2 cellular contexts compared by ENCODE assay signal in the genomic region with DNA sequence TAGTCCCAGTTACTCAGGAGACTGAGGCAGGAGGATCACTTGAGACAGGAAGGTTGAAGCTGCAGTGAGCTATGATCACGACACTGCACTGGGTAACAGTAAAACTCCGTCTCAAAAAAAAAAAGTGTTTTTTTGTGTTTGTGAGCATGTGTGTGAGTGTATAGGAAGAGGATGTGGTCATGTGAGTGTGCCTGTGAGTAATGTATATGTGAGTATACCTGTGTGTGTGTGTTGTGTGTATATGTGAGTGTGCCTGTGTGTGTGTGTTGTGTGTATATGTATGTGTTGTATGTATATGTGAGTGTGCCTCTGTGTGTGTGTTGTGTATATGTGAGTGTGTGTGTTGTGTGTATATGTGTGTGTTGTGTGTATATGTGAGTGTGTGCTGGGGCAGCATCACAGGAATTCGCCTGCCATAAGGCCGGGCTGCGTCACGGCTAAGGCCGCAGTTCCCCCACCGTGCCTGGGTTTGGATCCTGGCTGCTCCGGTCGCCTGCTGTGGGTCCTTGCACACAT.
TF ChIP-seq lines count a peak whose summit lies in the region.

No MANE protein-coding gene starts in this region.

TF ChIP-seq in K562, 482 proteins besides CTCF, POLR2A, EP300 and RAD21:
- TF ChIP-seq, protein P1, sequence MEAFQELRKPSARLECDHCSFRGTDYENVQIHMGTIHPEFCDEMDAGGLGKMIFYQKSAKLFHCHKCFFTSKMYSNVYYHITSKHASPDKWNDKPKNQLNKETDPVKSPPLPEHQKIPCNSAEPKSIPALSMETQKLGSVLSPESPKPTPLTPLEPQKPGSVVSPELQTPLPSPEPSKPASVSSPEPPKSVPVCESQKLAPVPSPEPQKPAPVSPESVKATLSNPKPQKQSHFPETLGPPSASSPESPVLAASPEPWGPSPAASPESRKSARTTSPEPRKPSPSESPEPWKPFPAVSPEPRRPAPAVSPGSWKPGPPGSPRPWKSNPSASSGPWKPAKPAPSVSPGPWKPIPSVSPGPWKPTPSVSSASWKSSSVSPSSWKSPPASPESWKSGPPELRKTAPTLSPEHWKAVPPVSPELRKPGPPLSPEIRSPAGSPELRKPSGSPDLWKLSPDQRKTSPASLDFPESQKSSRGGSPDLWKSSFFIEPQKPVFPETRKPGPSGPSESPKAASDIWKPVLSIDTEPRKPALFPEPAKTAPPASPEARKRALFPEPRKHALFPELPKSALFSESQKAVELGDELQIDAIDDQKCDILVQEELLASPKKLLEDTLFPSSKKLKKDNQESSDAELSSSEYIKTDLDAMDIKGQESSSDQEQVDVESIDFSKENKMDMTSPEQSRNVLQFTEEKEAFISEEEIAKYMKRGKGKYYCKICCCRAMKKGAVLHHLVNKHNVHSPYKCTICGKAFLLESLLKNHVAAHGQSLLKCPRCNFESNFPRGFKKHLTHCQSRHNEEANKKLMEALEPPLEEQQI (IDR thresholded peaks at IDR 0.05) = no peak
- TF ChIP-seq POLR2AphosphoS5 (IDR thresholded peaks at IDR 0.05; ENCODE audit: control insufficient read depth, insufficient read depth, low read depth, low read length) (no peak), ZNF124 (CRISPR knock-in tag; IDR thresholded peaks at IDR 0.05) (no peak), ZNF311 (CRISPR knock-in tag; IDR thresholded peaks at IDR 0.05) (no peak), NR3C1 (CRISPR knock-in tag; IDR thresholded peaks at IDR 0.05) (no peak), PCBP2 (IDR thresholded peaks at IDR 0.05; ENCODE audit: low read depth, low read length, poor library complexity, severe bottlenecking) (no peak), LARP7 (IDR thresholded peaks at IDR 0.05) (no peak), NCOR1 (IDR thresholded peaks at IDR 0.05) (no peak), DDX20 (tag; IDR thresholded peaks at IDR 0.05; ENCODE audit: low read depth) (no peak), POLR2B (IDR thresholded peaks at IDR 0.05; ENCODE audit: low read depth, partially characterized antibody) (no peak), SOX6 (IDR thresholded peaks at IDR 0.05) (no peak), MTA1 (IDR thresholded peaks at IDR 0.05; ENCODE audit: borderline replicate concordance) (no peak)
- TF ChIP-seq, protein P2, sequence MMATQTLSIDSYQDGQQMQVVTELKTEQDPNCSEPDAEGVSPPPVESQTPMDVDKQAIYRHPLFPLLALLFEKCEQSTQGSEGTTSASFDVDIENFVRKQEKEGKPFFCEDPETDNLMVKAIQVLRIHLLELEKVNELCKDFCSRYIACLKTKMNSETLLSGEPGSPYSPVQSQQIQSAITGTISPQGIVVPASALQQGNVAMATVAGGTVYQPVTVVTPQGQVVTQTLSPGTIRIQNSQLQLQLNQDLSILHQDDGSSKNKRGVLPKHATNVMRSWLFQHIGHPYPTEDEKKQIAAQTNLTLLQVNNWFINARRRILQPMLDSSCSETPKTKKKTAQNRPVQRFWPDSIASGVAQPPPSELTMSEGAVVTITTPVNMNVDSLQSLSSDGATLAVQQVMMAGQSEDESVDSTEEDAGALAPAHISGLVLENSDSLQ (IDR thresholded peaks at IDR 0.05) = no peak
- TF ChIP-seq, protein P3, sequence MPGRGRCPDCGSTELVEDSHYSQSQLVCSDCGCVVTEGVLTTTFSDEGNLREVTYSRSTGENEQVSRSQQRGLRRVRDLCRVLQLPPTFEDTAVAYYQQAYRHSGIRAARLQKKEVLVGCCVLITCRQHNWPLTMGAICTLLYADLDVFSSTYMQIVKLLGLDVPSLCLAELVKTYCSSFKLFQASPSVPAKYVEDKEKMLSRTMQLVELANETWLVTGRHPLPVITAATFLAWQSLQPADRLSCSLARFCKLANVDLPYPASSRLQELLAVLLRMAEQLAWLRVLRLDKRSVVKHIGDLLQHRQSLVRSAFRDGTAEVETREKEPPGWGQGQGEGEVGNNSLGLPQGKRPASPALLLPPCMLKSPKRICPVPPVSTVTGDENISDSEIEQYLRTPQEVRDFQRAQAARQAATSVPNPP (IDR thresholded peaks at IDR 0.05; ENCODE audit: borderline replicate concordance, insufficient read depth, insufficient read length) = no peak

TF ChIP-seq in SK-N-SH, 30 proteins besides CTCF, POLR2A, EP300 and RAD21:
- TF ChIP-seq JUND (IDR thresholded peaks at IDR 0.05) (no peak), FOXJ3 (CRISPR knock-in tag; IDR thresholded peaks at IDR 0.05) (no peak), MXI1 (IDR thresholded peaks at IDR 0.05; ENCODE audit: low read depth, low read length) (no peak), SMC3 (IDR thresholded peaks at IDR 0.05; ENCODE audit: low read depth, low read length) (no peak), NFIC (IDR thresholded peaks at IDR 0.05; ENCODE audit: borderline replicate concordance) (no peak), EZH2phosphoT487 (IDR thresholded peaks at IDR 0.05; ENCODE audit: borderline replicate concordance, low read depth) (no peak), SIN3A (IDR thresholded peaks at IDR 0.05; ENCODE audit: borderline replicate concordance, low read depth, low read length) (no peak), NRF1 (IDR thresholded peaks at IDR 0.05; ENCODE audit: low read depth, low read length) (no peak), RFX5 (IDR thresholded peaks at IDR 0.05; ENCODE audit: low read length) (no peak)
- TF ChIP-seq, protein P4, sequence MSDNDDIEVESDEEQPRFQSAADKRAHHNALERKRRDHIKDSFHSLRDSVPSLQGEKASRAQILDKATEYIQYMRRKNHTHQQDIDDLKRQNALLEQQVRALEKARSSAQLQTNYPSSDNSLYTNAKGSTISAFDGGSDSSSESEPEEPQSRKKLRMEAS (IDR thresholded peaks at IDR 0.05; ENCODE audit: low read depth) = no peak
- TF ChIP-seq, protein P5, sequence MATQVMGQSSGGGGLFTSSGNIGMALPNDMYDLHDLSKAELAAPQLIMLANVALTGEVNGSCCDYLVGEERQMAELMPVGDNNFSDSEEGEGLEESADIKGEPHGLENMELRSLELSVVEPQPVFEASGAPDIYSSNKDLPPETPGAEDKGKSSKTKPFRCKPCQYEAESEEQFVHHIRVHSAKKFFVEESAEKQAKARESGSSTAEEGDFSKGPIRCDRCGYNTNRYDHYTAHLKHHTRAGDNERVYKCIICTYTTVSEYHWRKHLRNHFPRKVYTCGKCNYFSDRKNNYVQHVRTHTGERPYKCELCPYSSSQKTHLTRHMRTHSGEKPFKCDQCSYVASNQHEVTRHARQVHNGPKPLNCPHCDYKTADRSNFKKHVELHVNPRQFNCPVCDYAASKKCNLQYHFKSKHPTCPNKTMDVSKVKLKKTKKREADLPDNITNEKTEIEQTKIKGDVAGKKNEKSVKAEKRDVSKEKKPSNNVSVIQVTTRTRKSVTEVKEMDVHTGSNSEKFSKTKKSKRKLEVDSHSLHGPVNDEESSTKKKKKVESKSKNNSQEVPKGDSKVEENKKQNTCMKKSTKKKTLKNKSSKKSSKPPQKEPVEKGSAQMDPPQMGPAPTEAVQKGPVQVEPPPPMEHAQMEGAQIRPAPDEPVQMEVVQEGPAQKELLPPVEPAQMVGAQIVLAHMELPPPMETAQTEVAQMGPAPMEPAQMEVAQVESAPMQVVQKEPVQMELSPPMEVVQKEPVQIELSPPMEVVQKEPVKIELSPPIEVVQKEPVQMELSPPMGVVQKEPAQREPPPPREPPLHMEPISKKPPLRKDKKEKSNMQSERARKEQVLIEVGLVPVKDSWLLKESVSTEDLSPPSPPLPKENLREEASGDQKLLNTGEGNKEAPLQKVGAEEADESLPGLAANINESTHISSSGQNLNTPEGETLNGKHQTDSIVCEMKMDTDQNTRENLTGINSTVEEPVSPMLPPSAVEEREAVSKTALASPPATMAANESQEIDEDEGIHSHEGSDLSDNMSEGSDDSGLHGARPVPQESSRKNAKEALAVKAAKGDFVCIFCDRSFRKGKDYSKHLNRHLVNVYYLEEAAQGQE (IDR thresholded peaks at IDR 0.05; ENCODE audit: low read depth, low read length) = no peak
- TF ChIP-seq, protein P6, sequence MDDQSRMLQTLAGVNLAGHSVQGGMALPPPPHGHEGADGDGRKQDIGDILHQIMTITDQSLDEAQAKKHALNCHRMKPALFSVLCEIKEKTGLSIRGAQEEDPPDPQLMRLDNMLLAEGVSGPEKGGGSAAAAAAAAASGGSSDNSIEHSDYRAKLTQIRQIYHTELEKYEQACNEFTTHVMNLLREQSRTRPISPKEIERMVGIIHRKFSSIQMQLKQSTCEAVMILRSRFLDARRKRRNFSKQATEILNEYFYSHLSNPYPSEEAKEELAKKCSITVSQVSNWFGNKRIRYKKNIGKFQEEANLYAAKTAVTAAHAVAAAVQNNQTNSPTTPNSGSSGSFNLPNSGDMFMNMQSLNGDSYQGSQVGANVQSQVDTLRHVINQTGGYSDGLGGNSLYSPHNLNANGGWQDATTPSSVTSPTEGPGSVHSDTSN (IDR thresholded peaks at IDR 0.05) = no peak
